17 cellular contexts compared by ENCODE assay signal in the genomic region with DNA sequence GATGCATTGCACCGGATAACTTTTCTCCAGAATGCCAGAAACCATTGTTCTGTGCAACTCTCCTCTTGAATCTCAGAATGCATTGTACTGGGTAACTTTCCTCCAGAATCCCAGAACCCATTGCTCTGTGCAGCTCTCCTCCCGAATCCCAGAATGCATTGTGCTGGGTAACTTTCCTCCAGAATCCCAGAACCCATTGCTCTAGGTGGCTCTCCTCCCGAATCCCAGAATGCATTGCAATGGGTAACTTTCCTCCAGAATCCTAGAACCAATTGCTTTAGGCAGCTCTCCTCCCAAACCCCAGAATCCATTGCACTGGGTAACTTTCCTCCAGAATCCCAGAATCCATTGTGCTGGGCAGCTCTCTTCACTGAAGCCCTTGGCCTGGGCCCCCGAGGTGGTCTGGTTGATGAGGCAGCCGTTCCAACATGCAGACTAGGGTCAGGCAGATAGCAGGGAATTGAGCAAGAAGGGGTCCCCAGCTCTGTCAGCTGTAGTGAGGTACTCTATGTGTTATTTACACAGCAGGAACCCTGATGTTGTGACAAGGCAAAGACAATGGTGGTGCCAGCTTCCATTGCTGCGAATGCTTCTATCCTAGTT. TPM values are rescaled to one million over a fixed set of nuclear protein-coding genes. Genes with fewer than 3 reads are reported as not detected.
A peak's percentile ranks its signal among the peaks of the same experiment; 100 is the strongest.
DNase-seq lines count a peak whose midpoint lies in the region; ATAC-seq and TF ChIP-seq lines count a peak whose summit lies in the region.
"Had no signal": no experiment of that assay in that cellular context is flagged by ENCODE, and none has a peak within 500 bp of the region (broad histone marks: within the 10 kb centered on the region; RNA-seq: fewer than 3 reads in every experiment).

No MANE protein-coding gene starts in this region.

- no peaks in the 10 kb centered on the region for H3K27me3 ChIP-seq in right atrium auricular region
- no peaks in the 10 kb centered on the region for H3K27me3 ChIP-seq in Loucy (ENCODE audit: insufficient read depth, low read length, poor library complexity, severe bottlenecking)
- H3K27me3 ChIP-seq in hepatocyte = no peaks in the 10 kb centered on the region
- H3K27me3 ChIP-seq in thoracic aorta (replicated peaks; ENCODE audit: insufficient read depth) = no peaks in the 10 kb centered on the region

- H3K4me1 ChIP-seq in right atrium auricular region (peaks cover 0 to 97% of the 10 kb centered on the region in 2 donors), Loucy (ENCODE audit: insufficient read depth, low read length, poor library complexity, severe bottlenecking) (peaks cover 56% of the 10 kb centered on the region), hepatocyte (ENCODE audit: insufficient read depth) (peaks cover 48% of the 10 kb centered on the region), thoracic aorta (ENCODE audit: control insufficient read depth in 1 of 2, low read depth in 2 of 2) (peaks cover 79 to 89% of the 10 kb centered on the region in 2 donors)

- H3K9me3 ChIP-seq in right atrium auricular region = no peaks in the 10 kb centered on the region
- no peaks in the 10 kb centered on the region for H3K9me3 ChIP-seq in Loucy (ENCODE audit: insufficient read depth, low read depth, low read length)
- no peaks in the 10 kb centered on the region for H3K9me3 ChIP-seq in hepatocyte (ENCODE audit: low read depth)
- H3K9me3 ChIP-seq in thoracic aorta = no peaks in the 10 kb centered on the region

- no peak for ATAC-seq in thoracic aorta (ENCODE audit: insufficient number of reproducible peaks, low FRiP score, low read depth)
- no peak for ATAC-seq in GM19467 (IDR thresholded peaks at IDR 0.05; ENCODE audit: unreplicated experiment)

- peak overlapping the region; percentile 87 for H3K9ac ChIP-seq in Loucy (ENCODE audit: low read depth, low read length, poor library complexity, severe bottlenecking)

- H3K4me3 ChIP-seq in right atrium auricular region = no peak overlapping the region
- H3K4me3 ChIP-seq in Loucy (ENCODE audit: low read length, poor library complexity, severe bottlenecking) = peak overlapping the region; percentile 83
- H3K4me3 ChIP-seq in hepatocyte = no peak overlapping the region
- H3K4me3 ChIP-seq in thoracic aorta = peak overlapping the region; percentile 11

- H3K79me2 ChIP-seq in Loucy (ENCODE audit: insufficient read depth, low read length) = peaks cover 100% of the 10 kb centered on the region
- H3K79me2 ChIP-seq in hepatocyte = peaks cover 100% of the 10 kb centered on the region

- intact Hi-C loops in cardiac septum (cut with DNase I) = no loop called here

- peaks cover 99% of the 10 kb centered on the region for H4K20me1 ChIP-seq in Loucy (ENCODE audit: insufficient read depth, low read length, poor library complexity, severe bottlenecking)
- peaks cover 100% of the 10 kb centered on the region for H4K20me1 ChIP-seq in hepatocyte (ENCODE audit: insufficient read depth, poor library complexity, severe bottlenecking)

- H3K36me3 ChIP-seq in right atrium auricular region (peaks cover 84% of the 10 kb centered on the region), Loucy (ENCODE audit: insufficient read depth, low read length) (peaks cover 79% of the 10 kb centered on the region), hepatocyte (replicated peaks; ENCODE audit: insufficient read depth, low read depth) (no peaks in the 10 kb centered on the region), thoracic aorta (peaks cover 42% of the 10 kb centered on the region)

- peak; percentile 26 for DNase-seq in cardiac septum (ENCODE audit: low spot score)
- DNase-seq in right atrium auricular region (ENCODE audit: low spot score) = no peak
- no peak for DNase-seq in hepatocyte (ENCODE audit: low spot score)
- no peak for DNase-seq in thoracic aorta (ENCODE audit: low spot score)
- no peak for DNase-seq in AG08396 (ENCODE audit: low spot score)
- DNase-seq in NCI-H82 (lab: John Stamatoyannopoulos, UW) = no peak
- DNase-seq: activated naive CD4-positive, alpha-beta T cell treated with Interleukin-2 at 50 U/mL for 16 hours; dermis blood vessel endothelial cell; erythroblast; midbrain; NCI-H1092 treated with DMSO at 0.1 percent for 48 hours; NCI-H2081 treated with DMSO at 0.1 percent for 48 hours; NCI-H510A; stimulated activated CD4-positive, alpha-beta T cell treated with anti-CD3 and anti-CD28 coated beads, Interleukin-2, amount 100 ng/mL, for 48 hours; WERI-Rb-1 had no signal

- H3K4me2 ChIP-seq in Loucy (ENCODE audit: low read depth, low read length, poor library complexity, severe bottlenecking) (peak overlapping the region; percentile 95), hepatocyte (peak overlapping the region; percentile 71)

- H2AFZ ChIP-seq in Loucy (ENCODE audit: low read length) (no peak overlapping the region), hepatocyte (no peak overlapping the region)

- H3K9me2 ChIP-seq in Loucy (replicated peaks; ENCODE audit: low read depth, low read length) = no peaks in the 10 kb centered on the region
- H3K9me2 ChIP-seq in hepatocyte (replicated peaks; ENCODE audit: insufficient read depth) = no peaks in the 10 kb centered on the region

- H3F3A ChIP-seq in Loucy (ENCODE audit: low read depth) = no peaks in the 10 kb centered on the region

- H3K27ac ChIP-seq in right atrium auricular region = no peak overlapping the region
- H3K27ac ChIP-seq in hepatocyte = no peak overlapping the region
- H3K27ac ChIP-seq in thoracic aorta = no peak overlapping the region
- H3K27ac ChIP-seq: WERI-Rb-1 had no signal

- TF ChIP-seq CTCF in right atrium auricular region (IDR thresholded peaks at IDR 0.05) (no peak), Loucy (conservative IDR thresholded peaks at IDR 0.05; ENCODE audit: low read length) (no peak), hepatocyte (IDR thresholded peaks at IDR 0.05; ENCODE audit: poor library complexity) (no peak), thoracic aorta (IDR thresholded peaks at IDR 0.05) (no peak)

- WGBS in hepatocyte (ENCODE audit: low lambda C conversion rate, missing lambda C conversion rate) = 92% methylated on average over 6 of the region's 6 CpGs

RNA-seq across cellular contexts. Expression of gene FOSL2, which starts 9.4 kb away (rescaled TPM):
- total RNA-seq in cardiac septum = 65.4 TPM
- 100 to 1,000 TPM in 1 of 2 donors, 10 to 100 TPM in 1; 54.0 to 116 TPM for total RNA-seq in right atrium auricular region
- total RNA-seq in hepatocyte = 148 and 164 TPM in 2 replicates
- 84.0 and 91.1 TPM in 2 replicates for polyA plus RNA-seq in hepatocyte
- total RNA-seq in thoracic aorta = 100 to 1,000 TPM; 188 to 311 TPM

Comparison
In these comparisons a context has a peak if more than half of its experiments do, and no peak if none do; other contexts are left out.
1. H3K4me3 ChIP-seq: peak in Loucy (single experiment) and thoracic aorta (single experiment); none in right atrium auricular region (0 of 2) and hepatocyte (single experiment).